Comparison of ENCODE assay signal across 21 cellular contexts in genomic region chr17:35797370-35797769, GRCh38. TPM values are rescaled to one million over a fixed set of nuclear protein-coding genes. Genes with fewer than 3 reads are reported as not detected.
"Had no signal": no experiment of that assay in that cellular context is flagged by ENCODE, and none has a peak within 500 bp of the region (broad histone marks: within the 10 kb centered on the region; RNA-seq: fewer than 3 reads in every experiment).

No MANE protein-coding gene starts in this region.

- H3K27ac Mint-ChIP-seq: immature natural killer cell, progenitor cell of endocrine pancreas, type B pancreatic cell had no signal

- H3K9me3 ChIP-seq: gastroesophageal sphincter, pancreas, uterus had no signal

- H3K4me3 ChIP-seq: dorsolateral prefrontal cortex, gastroesophageal sphincter, pancreas, smooth muscle cell, uterus had no signal

- H3K27ac ChIP-seq: dorsolateral prefrontal cortex, pancreas, uterus had no signal

- ATAC-seq: gastroesophageal sphincter; naive thymus-derived CD4-positive, alpha-beta T cell; pancreas; right cardiac atrium had no signal

- DNase-seq: cortex of kidney; dorsolateral prefrontal cortex; effector CD8-positive, alpha-beta T cell; immature natural killer cell; kidney; mammary epithelial cell; naive thymus-derived CD4-positive, alpha-beta T cell; pancreas; right cardiac atrium; stimulated activated CD4-positive, alpha-beta T cell treated with anti-CD3 and anti-CD28 coated beads, Interleukin-2, amount 100 ng/mL, for 48 hours; stimulated activated naive CD4-positive, alpha-beta T cell treated with Interleukin-2 at 50 U/mL for 16 hours; uterus had no signal

- H3K9me3 Mint-ChIP-seq: immature natural killer cell, neural crest cell, type B pancreatic cell had no signal

- H3K36me3 ChIP-seq: gastroesophageal sphincter, pancreas, uterus had no signal

- H3K27me3 ChIP-seq: uterus had no signal

- H3K36me3 Mint-ChIP-seq: immature natural killer cell; naive thymus-derived CD4-positive, alpha-beta T cell; type B pancreatic cell had no signal

- FAIRE-seq: kidney, pancreas had no signal

- H3K4me1 Mint-ChIP-seq: neural crest cell had no signal

- H3K4me3 Mint-ChIP-seq: neural crest cell, type B pancreatic cell had no signal

RNA-seq across cellular contexts. Expression of gene MMP28, which starts 1.9 kb away (rescaled TPM):
- polyA plus RNA-seq: immature natural killer cell had no signal

RNA-seq across cellular contexts. Expression of gene C17orf50, which starts 36.7 kb away (rescaled TPM):
- total RNA-seq: fibroblast of lung; gastroesophageal sphincter; kidney; liver; mammary epithelial cell; mesenteric fat pad; mononuclear cell; naive thymus-derived CD4-positive, alpha-beta T cell; progenitor cell of endocrine pancreas; right cardiac atrium; smooth muscle cell; uterus had no signal
- polyA plus RNA-seq: fibroblast of lung, liver, mammary epithelial cell had no signal

RNA-seq across cellular contexts. Expression of gene GAS2L2, which starts 44.3 kb away (rescaled TPM):
- total RNA-seq: fibroblast of lung, kidney, liver, smooth muscle cell had no signal
- polyA plus RNA-seq: fibroblast of lung; immature natural killer cell; liver; naive thymus-derived CD4-positive, alpha-beta T cell; smooth muscle cell had no signal
